Comparison of ENCODE assay signal across 8 cellular contexts in genomic region chr2:156079845-156080244, GRCh38.
"Had no signal": no experiment of that assay in that cellular context is flagged by ENCODE, and none has a peak within 500 bp of the region (broad histone marks: within the 10 kb centered on the region; RNA-seq: fewer than 3 reads in every experiment).

No MANE protein-coding gene starts in this region.

- ATAC-seq: GM12878 had no signal

- H3K4me3 ChIP-seq: GM12878 had no signal

- FAIRE-seq: G401.6, GM12878, GM12891, GM12892, GM18507, GM19239 had no signal

- DNase-seq: GDM1, GF-D8 had no signal
